Comparison of ENCODE assay signal across 7 cellular contexts in the genomic region with DNA sequence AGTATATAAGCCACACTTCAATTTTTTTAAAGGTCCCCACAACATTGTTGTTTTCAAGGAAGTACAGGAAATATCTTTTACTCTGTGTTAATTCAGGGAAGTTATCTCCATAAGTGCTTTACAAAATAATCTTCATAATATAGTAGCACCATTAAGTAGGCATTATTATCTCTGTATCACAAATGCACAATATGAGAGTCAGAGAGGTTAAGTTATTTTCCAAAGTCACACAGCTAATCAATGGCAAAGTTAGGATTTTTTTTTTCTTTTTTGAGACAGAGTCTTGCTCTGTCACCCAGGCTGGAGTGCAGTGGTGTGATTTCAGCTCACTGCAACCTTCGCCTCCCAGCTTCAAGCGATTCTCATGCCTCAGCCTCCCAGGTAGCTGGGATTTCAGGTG.
"Had no signal": no experiment of that assay in that cellular context is flagged by ENCODE, and none has a peak within 500 bp of the region (broad histone marks: within the 10 kb centered on the region; RNA-seq: fewer than 3 reads in every experiment).

No MANE protein-coding gene starts in this region.

- FAIRE-seq: HTR-8/SVneo had no signal

- H3K27me3 Mint-ChIP-seq: IgD-negative memory B cell had no signal

- DNase-seq: IMR-90, KBM-7, KG1 had no signal

- H3K4me3 Mint-ChIP-seq: IgD-negative memory B cell had no signal

- H3K4me2 ChIP-seq: KMS-11 had no signal

- H3K4me1 Mint-ChIP-seq: IgD-negative memory B cell had no signal

- H3K27ac Mint-ChIP-seq: IgD-negative memory B cell had no signal

- H3K9ac ChIP-seq: KMS-11 had no signal

- H3K27ac ChIP-seq: HL-60, KMS-11 had no signal
